26 cellular contexts compared by ENCODE assay signal in the genomic region with DNA sequence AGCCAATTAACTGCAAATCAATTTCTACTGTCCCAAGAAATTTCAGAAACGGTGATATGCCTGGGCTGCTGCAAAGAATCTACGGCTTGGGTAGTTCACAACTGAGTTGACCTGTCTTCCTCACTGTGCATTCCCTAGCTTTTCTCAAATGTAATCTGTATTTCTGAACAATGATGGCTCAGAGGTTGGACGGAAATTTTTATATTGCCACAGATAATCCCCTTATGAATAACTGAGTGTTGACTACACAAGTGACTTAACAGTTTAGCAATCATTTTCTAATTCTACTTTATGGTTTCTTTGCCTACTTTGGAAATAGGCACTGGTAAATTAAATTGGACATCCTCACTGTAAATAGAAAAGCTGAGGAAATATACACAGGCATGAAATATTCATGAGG.
DNase-seq lines count a peak whose midpoint lies in the region; ATAC-seq and TF ChIP-seq lines count a peak whose summit lies in the region.
"Had no signal": no experiment of that assay in that cellular context is flagged by ENCODE, and none has a peak within 500 bp of the region (broad histone marks: within the 10 kb centered on the region; RNA-seq: fewer than 3 reads in every experiment).

No MANE protein-coding gene starts in this region.

- H3K4me3 ChIP-seq in A673 (ENCODE audit: low read depth, low read length, poor library complexity, severe bottlenecking): no peak overlapping the region
- H3K4me3 ChIP-seq in neural cell (ENCODE audit: low read length): no peak overlapping the region
- H3K4me3 ChIP-seq: A549, BLaER1 had no signal

- H3K4me1 ChIP-seq in A673 (ENCODE audit: insufficient read depth, low read length, poor library complexity, severe bottlenecking): peaks cover 11% of the 10 kb centered on the region
- H3K4me1 ChIP-seq: BE2C, BLaER1 had no signal

- DNase-seq in A673 (ENCODE audit: low spot score): peak; percentile 34
- DNase-seq in HFFc6: no peak
- DNase-seq in iris pigment epithelial cell (ENCODE audit: low read depth): peak; percentile 82
- DNase-seq in GM10248 (ENCODE audit: extremely low spot score): no peak
- no peak for DNase-seq in NK-92 (lab: John Stamatoyannopoulos, UW; ENCODE audit: unreplicated experiment)
- no peak for DNase-seq in nephron progenitor cell
- DNase-seq: ACHN; BE2C; C1 segment of cervical spinal cord; CD4-positive, alpha-beta memory T cell; CD4-positive, CD25-positive, alpha-beta regulatory T cell; CD8-positive, alpha-beta memory T cell; COR-L47; DMS 273 treated with DMSO at 0.1 percent for 48 hours; DMS153; DMS53; DMS79; DND-41; EL; GDM1 had no signal

- H3K27ac Mint-ChIP-seq in HFFc6: peak overlapping the region; percentile 9
- H3K27ac Mint-ChIP-seq in nephron progenitor cell: no peak overlapping the region
- H3K27ac Mint-ChIP-seq: CD14-positive monocyte; CD4-positive, CD25-positive, alpha-beta regulatory T cell; CD8-positive, alpha-beta memory T cell had no signal

- H3K36me3 ChIP-seq in A673 (ENCODE audit: insufficient read depth, low read length, poor library complexity, severe bottlenecking): no peaks in the 10 kb centered on the region
- no peaks in the 10 kb centered on the region for H3K36me3 ChIP-seq in neural cell (ENCODE audit: insufficient read depth, low read length)
- H3K36me3 ChIP-seq: BE2C, BLaER1 had no signal

- H3K36me3 Mint-ChIP-seq in HFFc6 (ENCODE audit: low read depth) (peaks cover 39% of the 10 kb centered on the region), nephron progenitor cell (ENCODE audit: low read depth) (no peaks in the 10 kb centered on the region)

- no peak overlapping the region for H3K4me2 ChIP-seq in neural cell (ENCODE audit: low read length)
- H3K4me2 ChIP-seq: A549, BLaER1 had no signal

- H3K4me1 Mint-ChIP-seq in HFFc6 (ENCODE audit: low read depth): peaks cover 55% of the 10 kb centered on the region
- no peaks in the 10 kb centered on the region for H3K4me1 Mint-ChIP-seq in nephron progenitor cell
- H3K4me1 Mint-ChIP-seq: CD14-positive monocyte; CD8-positive, alpha-beta memory T cell had no signal

- H3F3A ChIP-seq in neural cell (ENCODE audit: insufficient read depth, low read length, poor library complexity, severe bottlenecking): no peaks in the 10 kb centered on the region

- H3K9me2 ChIP-seq in neural cell (ENCODE audit: insufficient read depth, low read length): no peaks in the 10 kb centered on the region

- TF ChIP-seq EP300 in neural cell (conservative IDR thresholded peaks at IDR 0.05; ENCODE audit: poor library complexity, severe bottlenecking): no peak

- CTCF ChIA-PET in A673 (lab: Charles Lee): no interaction called here
- CTCF ChIA-PET in GM10248 (lab: Yijun Ruan, JAX): interaction anchor here (1.1 to 1.6 kb wide), 2 partner anchors 18 to 66 kb away, joined by 3 to 6 read pairs; no protein-coding TSS in a partner anchor

- no peak overlapping the region for H2AFZ ChIP-seq in neural cell (ENCODE audit: low read depth, low read length)

- no peak overlapping the region for H3K9ac ChIP-seq in neural cell (ENCODE audit: low read length)
- H3K9ac ChIP-seq: BLaER1 had no signal

- intact Hi-C loops in A673 (cut with micrococcal nuclease; ENCODE audit: unreplicated experiment): no loop called here

- H4K20me1 ChIP-seq in neural cell (ENCODE audit: insufficient read depth): no peaks in the 10 kb centered on the region
- H4K20me1 ChIP-seq: BLaER1 had no signal

- H3K9me3 ChIP-seq in A673 (ENCODE audit: low read depth, low read length, poor library complexity, severe bottlenecking) (no peaks in the 10 kb centered on the region), neural cell (ENCODE audit: low read length) (no peaks in the 10 kb centered on the region)
- H3K9me3 ChIP-seq: A549, BE2C, BLaER1 had no signal

- TF ChIP-seq RAD21 in neural cell (conservative IDR thresholded peaks at IDR 0.05): no peak

- H3K4me3 Mint-ChIP-seq in HFFc6: no peak overlapping the region
- H3K4me3 Mint-ChIP-seq in nephron progenitor cell: no peak overlapping the region
- H3K4me3 Mint-ChIP-seq: CD14-positive monocyte; CD4-positive, alpha-beta memory T cell; CD4-positive, CD25-positive, alpha-beta regulatory T cell; CD8-positive, alpha-beta memory T cell had no signal

- peaks cover 8% of the 10 kb centered on the region for H3K9me3 Mint-ChIP-seq in HFFc6
- peaks cover 6% of the 10 kb centered on the region for H3K9me3 Mint-ChIP-seq in nephron progenitor cell
- H3K9me3 Mint-ChIP-seq: CD14-positive monocyte; CD4-positive, alpha-beta memory T cell; CD4-positive, CD25-positive, alpha-beta regulatory T cell; CD8-positive, alpha-beta memory T cell had no signal

- no peaks in the 10 kb centered on the region for H3K27me3 ChIP-seq in A673 (replicated peaks; ENCODE audit: insufficient read depth, low read depth, low read length, poor library complexity)
- H3K27me3 ChIP-seq in neural cell (ENCODE audit: insufficient read depth, low read depth, low read length): no peaks in the 10 kb centered on the region
- H3K27me3 ChIP-seq: BE2C, BLaER1 had no signal

- TF ChIP-seq CTCF in A673 (conservative IDR thresholded peaks at IDR 0.05; ENCODE audit: low read depth, low read length) (no peak), HFFc6 (IDR thresholded peaks at IDR 0.05) (no peak), neural cell (IDR thresholded peaks at IDR 0.05; ENCODE audit: poor library complexity, severe bottlenecking) (no peak), GM10248 (IDR thresholded peaks at IDR 0.05; ENCODE audit: control extremely low read depth, extremely low read depth, low read depth, missing control alignments) (no peak), nephron progenitor cell (IDR thresholded peaks at IDR 0.05) (no peak)

- no peaks in the 10 kb centered on the region for H3K79me2 ChIP-seq in neural cell (replicated peaks; ENCODE audit: insufficient read depth, low read length)

- H3K27me3 Mint-ChIP-seq in HFFc6 (ENCODE audit: insufficient read depth) (peaks cover 6% of the 10 kb centered on the region), nephron progenitor cell (ENCODE audit: low read depth, poor library complexity) (no peaks in the 10 kb centered on the region)
- H3K27me3 Mint-ChIP-seq: CD4-positive, alpha-beta memory T cell; CD4-positive, CD25-positive, alpha-beta regulatory T cell; CD8-positive, alpha-beta memory T cell had no signal

- no peak overlapping the region for H3K27ac ChIP-seq in A673 (ENCODE audit: low read depth, low read length, poor library complexity, severe bottlenecking)
- peak overlapping the region; percentile 19 for H3K27ac ChIP-seq in neural cell (ENCODE audit: low read length)
- H3K27ac ChIP-seq: 22Rv1, A549, BLaER1 had no signal

- POLR2A ChIA-PET in A673 (lab: Charles Lee; ENCODE audit: low non-redundant PET): no interaction called here
- POLR2A ChIA-PET in GM10248 (lab: Yijun Ruan, JAX): no interaction called here

- BruUV-seq in A673 (replicated peaks; lab: Mats Ljungman, UMichigan): no TSS peak

- no peak for ATAC-seq in HG02571 (IDR thresholded peaks at IDR 0.05; ENCODE audit: unreplicated experiment)
- ATAC-seq: A549 had no signal

TF ChIP-seq in neural cell, 6 proteins besides CTCF, POLR2A, EP300 and RAD21:
- TF ChIP-seq SMC3 (conservative IDR thresholded peaks at IDR 0.05; ENCODE audit: poor library complexity) (no peak), MXI1 (conservative IDR thresholded peaks at IDR 0.05; ENCODE audit: poor library complexity, severe bottlenecking) (no peak), POLR2AphosphoS5 (IDR thresholded peaks at IDR 0.05) (no peak), REST (IDR thresholded peaks at IDR 0.05; ENCODE audit: borderline replicate concordance) (no peak), TAF1 (IDR thresholded peaks at IDR 0.05; ENCODE audit: low read depth) (no peak), EZH2 (IDR thresholded peaks at IDR 0.05; ENCODE audit: borderline replicate concordance, insufficient read depth, low read length, poor library complexity, severe bottlenecking) (no peak)

Comparison
In these comparisons a context has a peak if more than half of its experiments do, and no peak if none do; other contexts are left out.
1. DNase-seq: peak in A673 (single experiment) and iris pigment epithelial cell (single experiment); none in HFFc6 (single experiment), GM10248 (single experiment), NK-92 (single experiment) and nephron progenitor cell (single experiment).